Comparison of ENCODE assay signal across 27 cellular contexts in genomic region chr7:10740805-10741204, GRCh38.
"Had no signal": no experiment of that assay in that cellular context is flagged by ENCODE, and none has a peak within 500 bp of the region (broad histone marks: within the 10 kb centered on the region; RNA-seq: fewer than 3 reads in every experiment).

No MANE protein-coding gene starts in this region.

- H3K4me1 Mint-ChIP-seq: mesothelial cell of epicardium; naive thymus-derived CD4-positive, alpha-beta T cell; stimulated activated naive B cell treated with anti-CD40 and anti-IgM and Interleukin-4, amounts not matched to agents 10 μg/mL and 1 μg/mL and 100 μg/mL, for 72 hours had no signal

- H3K27me3 Mint-ChIP-seq: natural killer cell treated with Interleukin-12 subunit alpha and Interleukin-12 subunit beta and Interleukin-15 and Interleukin-18, amount 100 ng/mL, for 72 hours; stimulated activated naive B cell treated with anti-CD40 and anti-IgM and Interleukin-4, amounts not matched to agents 10 μg/mL and 1 μg/mL and 100 μg/mL, for 72 hours had no signal

- DNase-seq: islet precursor cell; left ventricle myocardium inferior; mesendoderm; naive thymus-derived CD4-positive, alpha-beta T cell; nucleus accumbens; retina; right cardiac atrium; stimulated activated CD4-positive, alpha-beta T cell treated with anti-CD3 and anti-CD28 coated beads, Interleukin-12 subunit alpha, Interleukin-12 subunit beta, amount 100 ng/mL, for 4 hours; stimulated activated CD4-positive, alpha-beta T cell treated with anti-CD3 and anti-CD28 coated beads, Interleukin-15, amount 100 ng/mL, for 24 hours; stimulated activated CD4-positive, alpha-beta T cell treated with anti-CD3 and anti-CD28 coated beads, Interleukin-2, amount 100 ng/mL, for 24 hours; stimulated activated CD4-positive, alpha-beta T cell treated with anti-CD3 and anti-CD28 coated beads, Interleukin-4, amount 100 ng/mL, for 1 hour; stimulated activated naive B cell treated with anti-CD40 and anti-IgM and Interleukin-4, amounts not matched to agents 10 μg/mL and 1 μg/mL and 100 μg/mL, for 72 hours; stimulated activated naive CD8-positive, alpha-beta T cell treated with anti-CD3 and anti-CD28 coated beads, Interleukin-15, Interleukin-2, amounts not matched to agents 100 U/mL and 50 U/mL, for 24 hours; stomach; testis; thyroid gland; transverse colon; upper lobe of left lung had no signal

- H3K27ac ChIP-seq: left ventricle myocardium inferior, pancreas, prostate gland, skin epidermis, stomach, testis, thyroid gland, transverse colon, upper lobe of left lung, vagina had no signal

- H3K36me3 ChIP-seq: left ventricle myocardium inferior, pancreas, prostate gland, stomach, thyroid gland, transverse colon, upper lobe of left lung, vagina had no signal

- H3K36me3 Mint-ChIP-seq: mesothelial cell of epicardium; naive thymus-derived CD4-positive, alpha-beta T cell; stimulated activated naive B cell treated with anti-CD40 and anti-IgM and Interleukin-4, amounts not matched to agents 10 μg/mL and 1 μg/mL and 100 μg/mL, for 72 hours had no signal

- H3K9me3 ChIP-seq: pancreas, prostate gland, testis, thyroid gland, transverse colon, upper lobe of left lung, vagina had no signal

- ATAC-seq: naive thymus-derived CD4-positive, alpha-beta T cell; natural killer cell treated with Interleukin-12 subunit alpha and Interleukin-12 subunit beta and Interleukin-15 and Interleukin-18, amount 100 ng/mL, for 72 hours; pancreas; right cardiac atrium; sciatic nerve; stimulated activated naive B cell treated with anti-CD40 and anti-IgM and Interleukin-4, amounts not matched to agents 10 μg/mL and 1 μg/mL and 100 μg/mL, for 72 hours; stimulated activated naive CD8-positive, alpha-beta T cell treated with anti-CD3 and anti-CD28 coated beads, Interleukin-15, Interleukin-2, amounts not matched to agents 100 U/mL and 50 U/mL, for 24 hours had no signal

- H3K4me3 Mint-ChIP-seq: mesothelial cell of epicardium; naive thymus-derived CD4-positive, alpha-beta T cell; natural killer cell treated with Interleukin-12 subunit alpha and Interleukin-12 subunit beta and Interleukin-15 and Interleukin-18, amount 100 ng/mL, for 72 hours; neural crest cell; stimulated activated naive B cell treated with anti-CD40 and anti-IgM and Interleukin-4, amounts not matched to agents 10 μg/mL and 1 μg/mL and 100 μg/mL, for 72 hours had no signal

- H3K4me3 ChIP-seq: left ventricle myocardium inferior, lung, pancreas, prostate gland, skin epidermis, stomach, testis, thyroid gland, transverse colon, upper lobe of left lung, vagina had no signal

- H3K27me3 ChIP-seq: pancreas, stomach, testis, thyroid gland, transverse colon, upper lobe of left lung, vagina had no signal

- H3K4me1 ChIP-seq: left ventricle myocardium inferior, pancreas, prostate gland, stomach, testis, thyroid gland, transverse colon, upper lobe of left lung, vagina had no signal

- H3K27ac Mint-ChIP-seq: mesothelial cell of epicardium; naive thymus-derived CD4-positive, alpha-beta T cell; natural killer cell treated with Interleukin-12 subunit alpha and Interleukin-12 subunit beta and Interleukin-15 and Interleukin-18, amount 100 ng/mL, for 72 hours; stimulated activated naive B cell treated with anti-CD40 and anti-IgM and Interleukin-4, amounts not matched to agents 10 μg/mL and 1 μg/mL and 100 μg/mL, for 72 hours had no signal
